In the genomic region with DNA sequence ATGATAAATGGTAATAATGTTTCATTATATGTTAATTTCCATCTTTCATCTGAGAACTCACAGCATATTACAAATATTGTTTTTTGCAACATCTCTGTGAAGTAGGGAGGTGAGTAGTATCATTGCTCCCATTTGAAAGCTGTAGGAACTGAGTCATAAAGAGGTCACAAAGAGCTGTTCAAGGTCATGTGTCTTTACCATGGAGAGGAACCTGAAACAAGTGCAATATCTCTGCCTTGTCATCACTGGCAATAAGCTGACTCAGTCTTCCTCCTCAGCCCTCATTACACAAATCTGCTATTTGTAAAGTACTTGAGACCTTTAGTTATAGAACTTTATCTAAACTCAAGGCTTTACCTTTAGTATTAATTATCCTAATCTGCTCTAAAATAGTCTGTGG, we compare ENCODE assay signal across 21 cellular contexts. TPM values are rescaled to one million over a fixed set of nuclear protein-coding genes. Genes with fewer than 3 reads are reported as not detected.
DNase-seq lines count a peak whose midpoint lies in the region; ATAC-seq, FAIRE-seq and TF ChIP-seq lines count a peak whose summit lies in the region.
"Had no signal": no experiment of that assay in that cellular context is flagged by ENCODE, and none has a peak within 500 bp of the region (broad histone marks: within the 10 kb centered on the region; RNA-seq: fewer than 3 reads in every experiment).

No MANE protein-coding gene starts in this region.

- peak; percentile 50 to 71 for ATAC-seq in natural killer cell treated with Interleukin-12 subunit alpha and Interleukin-12 subunit beta and Interleukin-15 and Interleukin-18, amount 100 ng/mL, for 72 hours
- no peak for ATAC-seq in natural killer cell
- peak; percentile 90 for ATAC-seq in activated T-helper 17 cell treated with anti-CD3 and anti-CD28 coated beads, Interleukin-2, amount 50 U/mL, for 72 hours (replicated peaks)
- no peak for ATAC-seq in activated CD8-positive, alpha-beta memory T cell treated with anti-CD3 and anti-CD28 coated beads, Interleukin-2, amount 10 ng/mL, durations not matched to agents 7 days and 5 days

- no peaks in the 10 kb centered on the region for H3K27me3 ChIP-seq in breast epithelium
- H3K27me3 ChIP-seq: SJCRH30 had no signal

- no peaks in the 10 kb centered on the region for H3K4me1 ChIP-seq in breast epithelium

- no peak for TF ChIP-seq POLR2A in breast epithelium (IDR thresholded peaks at IDR 0.05)

- no peak overlapping the region for H3K4me3 Mint-ChIP-seq in natural killer cell treated with Interleukin-12 subunit alpha and Interleukin-12 subunit beta and Interleukin-15 and Interleukin-18, amount 100 ng/mL, for 72 hours
- no peak overlapping the region for H3K4me3 Mint-ChIP-seq in natural killer cell
- no peak overlapping the region for H3K4me3 Mint-ChIP-seq in activated T-helper 17 cell treated with anti-CD3 and anti-CD28 coated beads, Interleukin-2, amount 50 U/mL, for 72 hours
- H3K4me3 Mint-ChIP-seq in activated CD8-positive, alpha-beta memory T cell treated with anti-CD3 and anti-CD28 coated beads, Interleukin-2, amount 10 ng/mL, durations not matched to agents 7 days and 5 days, result no peak overlapping the region
- H3K4me3 Mint-ChIP-seq: CD8-positive, alpha-beta memory T cell; HFFc6; IgD-negative memory B cell had no signal

- H3K4me3 ChIP-seq in fibroblast of mammary gland (ENCODE audit: control insufficient read depth, low read depth, low read length) (no peak overlapping the region), breast epithelium (no peak overlapping the region)
- H3K4me3 ChIP-seq: SJCRH30 had no signal

- peak; percentile 50 for FAIRE-seq in urothelium cell line (lab: Jason Lieb, UNC)

- H3K27me3 Mint-ChIP-seq in natural killer cell treated with Interleukin-12 subunit alpha and Interleukin-12 subunit beta and Interleukin-15 and Interleukin-18, amount 100 ng/mL, for 72 hours, result no peaks in the 10 kb centered on the region
- H3K27me3 Mint-ChIP-seq in natural killer cell (ENCODE audit: low read depth in 2 of 2), result no peaks in the 10 kb centered on the region
- no peaks in the 10 kb centered on the region for H3K27me3 Mint-ChIP-seq in activated T-helper 17 cell treated with anti-CD3 and anti-CD28 coated beads, Interleukin-2, amount 50 U/mL, for 72 hours
- H3K27me3 Mint-ChIP-seq in activated CD8-positive, alpha-beta memory T cell treated with anti-CD3 and anti-CD28 coated beads, Interleukin-2, amount 10 ng/mL, durations not matched to agents 7 days and 5 days, result no peaks in the 10 kb centered on the region

- CTCF ChIA-PET in activated CD8-positive, alpha-beta memory T cell treated with anti-CD3 and anti-CD28 coated beads, Interleukin-2, amount 10 ng/mL, durations not matched to agents 7 days and 5 days (lab: Charles Lee), result no interaction called here

- TF ChIP-seq CTCF in natural killer cell (IDR thresholded peaks at IDR 0.05) (no peak), fibroblast of mammary gland (conservative IDR thresholded peaks at IDR 0.05; ENCODE audit: control insufficient read depth, insufficient read depth, low read depth, low read length) (no peak), breast epithelium (IDR thresholded peaks at IDR 0.05) (no peak)

- H3K9me3 Mint-ChIP-seq in natural killer cell treated with Interleukin-12 subunit alpha and Interleukin-12 subunit beta and Interleukin-15 and Interleukin-18, amount 100 ng/mL, for 72 hours, result no peaks in the 10 kb centered on the region
- no peaks in the 10 kb centered on the region for H3K9me3 Mint-ChIP-seq in natural killer cell
- no peaks in the 10 kb centered on the region for H3K9me3 Mint-ChIP-seq in activated T-helper 17 cell treated with anti-CD3 and anti-CD28 coated beads, Interleukin-2, amount 50 U/mL, for 72 hours
- H3K9me3 Mint-ChIP-seq in activated CD8-positive, alpha-beta memory T cell treated with anti-CD3 and anti-CD28 coated beads, Interleukin-2, amount 10 ng/mL, durations not matched to agents 7 days and 5 days (ENCODE audit: low read depth), result no peaks in the 10 kb centered on the region
- H3K9me3 Mint-ChIP-seq: CD8-positive, alpha-beta memory T cell; HFFc6; IgD-negative memory B cell had no signal

- no peaks in the 10 kb centered on the region for H3K36me3 ChIP-seq in breast epithelium
- H3K36me3 ChIP-seq: SJCRH30 had no signal

- no peaks in the 10 kb centered on the region for H3K4me1 Mint-ChIP-seq in natural killer cell treated with Interleukin-12 subunit alpha and Interleukin-12 subunit beta and Interleukin-15 and Interleukin-18, amount 100 ng/mL, for 72 hours (ENCODE audit: low read depth in 2 of 2)
- H3K4me1 Mint-ChIP-seq in natural killer cell, result no peaks in the 10 kb centered on the region
- H3K4me1 Mint-ChIP-seq in activated T-helper 17 cell treated with anti-CD3 and anti-CD28 coated beads, Interleukin-2, amount 50 U/mL, for 72 hours, result no peaks in the 10 kb centered on the region
- H3K4me1 Mint-ChIP-seq in activated CD8-positive, alpha-beta memory T cell treated with anti-CD3 and anti-CD28 coated beads, Interleukin-2, amount 10 ng/mL, durations not matched to agents 7 days and 5 days, result no peaks in the 10 kb centered on the region
- H3K4me1 Mint-ChIP-seq: CD8-positive, alpha-beta memory T cell; IgD-negative memory B cell had no signal

- H3K27ac Mint-ChIP-seq in natural killer cell treated with Interleukin-12 subunit alpha and Interleukin-12 subunit beta and Interleukin-15 and Interleukin-18, amount 100 ng/mL, for 72 hours, result no peak overlapping the region
- no peak overlapping the region for H3K27ac Mint-ChIP-seq in natural killer cell
- H3K27ac Mint-ChIP-seq in activated T-helper 17 cell treated with anti-CD3 and anti-CD28 coated beads, Interleukin-2, amount 50 U/mL, for 72 hours, result no peak overlapping the region
- H3K27ac Mint-ChIP-seq in activated CD8-positive, alpha-beta memory T cell treated with anti-CD3 and anti-CD28 coated beads, Interleukin-2, amount 10 ng/mL, durations not matched to agents 7 days and 5 days, result no peak overlapping the region
- H3K27ac Mint-ChIP-seq: CD8-positive, alpha-beta memory T cell; HFFc6 had no signal

- no peak for DNase-seq in natural killer cell treated with Interleukin-12 subunit alpha and Interleukin-12 subunit beta and Interleukin-15 and Interleukin-18, amount 100 ng/mL, for 72 hours (ENCODE audit: low spot score)
- DNase-seq in natural killer cell (no peak), fibroblast of mammary gland (ENCODE audit: low read depth) (peak; percentile 14), urothelium cell line (ENCODE audit: low spot score) (no peak), breast epithelium (ENCODE audit: low spot score in 2 of 2) (no peak), HuH-7 (ENCODE audit: low spot score) (no peak)
- no peak for DNase-seq in activated CD8-positive, alpha-beta memory T cell treated with anti-CD3 and anti-CD28 coated beads, Interleukin-2, amount 10 ng/mL, durations not matched to agents 7 days and 5 days
- DNase-seq: ACHN; C1 segment of cervical spinal cord; CD8-positive, alpha-beta memory T cell; H7; HFFc6; MM.1S; NCI-H1105 treated with DMSO at 0.1 percent for 48 hours; NCI-H1694 treated with DMSO at 0.1 percent for 48 hours; NCI-H2227 treated with DMSO at 0.1 percent for 48 hours; NCI-H510A treated with DMSO at 0.1 percent for 48 hours; NCI-H774 had no signal

- no peaks in the 10 kb centered on the region for H3K36me3 Mint-ChIP-seq in natural killer cell treated with Interleukin-12 subunit alpha and Interleukin-12 subunit beta and Interleukin-15 and Interleukin-18, amount 100 ng/mL, for 72 hours
- H3K36me3 Mint-ChIP-seq in natural killer cell, result no peaks in the 10 kb centered on the region
- H3K36me3 Mint-ChIP-seq in activated T-helper 17 cell treated with anti-CD3 and anti-CD28 coated beads, Interleukin-2, amount 50 U/mL, for 72 hours (ENCODE audit: low read depth), result no peaks in the 10 kb centered on the region
- H3K36me3 Mint-ChIP-seq in activated CD8-positive, alpha-beta memory T cell treated with anti-CD3 and anti-CD28 coated beads, Interleukin-2, amount 10 ng/mL, durations not matched to agents 7 days and 5 days, result no peaks in the 10 kb centered on the region
- H3K36me3 Mint-ChIP-seq: CD8-positive, alpha-beta memory T cell; IgD-negative memory B cell had no signal

- H3K27ac ChIP-seq in breast epithelium, result no peak overlapping the region
- H3K27ac ChIP-seq: SJCRH30 had no signal

- no peaks in the 10 kb centered on the region for H3K9me3 ChIP-seq in breast epithelium
- H3K9me3 ChIP-seq: SJCRH30 had no signal

- intact Hi-C loops in natural killer cell (cut with micrococcal nuclease), result no loop called here
- intact Hi-C loops in breast epithelium (cut with DNase I; ENCODE audit: low total_unique reads), result no loop called here

RNA-seq across cellular contexts. Expression of gene ATP13A4, which starts 4.4 kb away (rescaled TPM):
- 1 to 10 TPM in 1 of 2 donors, under 1 TPM in 1; 0.92 to 2.1 TPM for total RNA-seq in natural killer cell treated with Interleukin-12 subunit alpha and Interleukin-12 subunit beta and Interleukin-15 and Interleukin-18, amount 100 ng/mL, for 72 hours
- total RNA-seq in natural killer cell (1 to 10 TPM; 1.3 to 3.9 (median 3.6) TPM), breast epithelium (10 to 100 TPM in 1 of 3 donors, 1 to 10 TPM in 1, under 1 TPM in 1; 0.64 to 36.6 (median 6.2) TPM)
- total RNA-seq in activated T-helper 17 cell treated with anti-CD3 and anti-CD28 coated beads, Interleukin-2, amount 50 U/mL, for 72 hours, result 1 to 10 TPM; 2.7 to 3.3 TPM
- total RNA-seq in activated CD8-positive, alpha-beta memory T cell treated with anti-CD3 and anti-CD28 coated beads, Interleukin-2, amount 10 ng/mL, durations not matched to agents 7 days and 5 days, result 1 to 10 TPM; 3.7 to 6.5 TPM
- total RNA-seq: HFFc6 had no signal

RNA-seq across cellular contexts. Expression of gene OPA1, which starts 33.9 kb away (rescaled TPM):
- total RNA-seq in natural killer cell treated with Interleukin-12 subunit alpha and Interleukin-12 subunit beta and Interleukin-15 and Interleukin-18, amount 100 ng/mL, for 72 hours, result 10 to 100 TPM; 62.3 to 84.6 TPM
- total RNA-seq in natural killer cell (10 to 100 TPM; 52.6 to 72.0 (median 57.5) TPM), breast epithelium (10 to 100 TPM; 39.0 to 58.2 (median 57.4) TPM)
- total RNA-seq in activated T-helper 17 cell treated with anti-CD3 and anti-CD28 coated beads, Interleukin-2, amount 50 U/mL, for 72 hours, result 100 to 1,000 TPM in 1 of 2 donors, 10 to 100 TPM in 1; 98.5 to 112 TPM
- total RNA-seq in activated CD8-positive, alpha-beta memory T cell treated with anti-CD3 and anti-CD28 coated beads, Interleukin-2, amount 10 ng/mL, durations not matched to agents 7 days and 5 days, result 10 to 100 TPM; 56.5 to 61.7 TPM

Comparison
In these comparisons a context has a peak if more than half of its experiments do, and no peak if none do; other contexts are left out.
1. ATAC-seq: peak in natural killer cell treated with Interleukin-12 subunit alpha and Interleukin-12 subunit beta and Interleukin-15 and Interleukin-18, amount 100 ng/mL, for 72 hours (2 of 2) and activated T-helper 17 cell treated with anti-CD3 and anti-CD28 coated beads, Interleukin-2, amount 50 U/mL, for 72 hours (single experiment); none in natural killer cell (0 of 3) and activated CD8-positive, alpha-beta memory T cell treated with anti-CD3 and anti-CD28 coated beads, Interleukin-2, amount 10 ng/mL, durations not matched to agents 7 days and 5 days (single experiment).